9 cellular contexts compared by ENCODE assay signal in genomic region chr21:36700961-36701911, GRCh38. TPM values are rescaled to one million over a fixed set of nuclear protein-coding genes. Genes with fewer than 3 reads are reported as not detected.
DNase-seq lines count a peak whose midpoint lies in the region; ATAC-seq and TF ChIP-seq lines count a peak whose summit lies in the region.
"Had no signal": no experiment of that assay in that cellular context is flagged by ENCODE, and none has a peak within 500 bp of the region (broad histone marks: within the 10 kb centered on the region; RNA-seq: fewer than 3 reads in every experiment).

No MANE protein-coding gene starts in this region.

- H3K27me3 Mint-ChIP-seq in activated naive CD4-positive, alpha-beta T cell treated with anti-CD3 and anti-CD28 coated beads for 36 hours (ENCODE audit: low read depth) = peaks cover 74% of the 10 kb centered on the region
- peaks cover 58% of the 10 kb centered on the region for H3K27me3 Mint-ChIP-seq in activated T-helper 17 cell treated with anti-CD3 and anti-CD28 coated beads, Interleukin-2, amount 50 U/mL, for 72 hours

- TF ChIP-seq POLR2A in testis (IDR thresholded peaks at IDR 0.05) = no peak

- intact Hi-C loops in activated naive CD4-positive, alpha-beta T cell treated with anti-CD3 and anti-CD28 coated beads for 36 hours (cut with micrococcal nuclease) = loop anchor here (5.0 to 10.0 kb wide), 2 partner anchors 114 to 556 kb away; no protein-coding TSS in a partner anchor
- intact Hi-C loops in testis (cut with DNase I; ENCODE audit: low total_unique reads) = no loop called here

- H3K27ac Mint-ChIP-seq in activated naive CD4-positive, alpha-beta T cell treated with anti-CD3 and anti-CD28 coated beads for 36 hours = no peak overlapping the region
- no peak overlapping the region for H3K27ac Mint-ChIP-seq in activated T-helper 17 cell treated with anti-CD3 and anti-CD28 coated beads, Interleukin-2, amount 50 U/mL, for 72 hours

- 5 to 7% methylated on average over 14 to 57 of the region's 72 CpGs for WGBS in testis, 2 donors

- CTCF ChIA-PET in activated naive CD4-positive, alpha-beta T cell treated with anti-CD3 and anti-CD28 coated beads for 36 hours (lab: Charles Lee) = interaction anchor here (0.7 to 1.1 kb wide), 2 partner anchors 37 to 71 kb away, joined by 3 to 4 read pairs; no protein-coding TSS in a partner anchor

- no peaks in the 10 kb centered on the region for H3K36me3 Mint-ChIP-seq in activated naive CD4-positive, alpha-beta T cell treated with anti-CD3 and anti-CD28 coated beads for 36 hours (ENCODE audit: low read depth)
- peaks cover 8% of the 10 kb centered on the region for H3K36me3 Mint-ChIP-seq in activated T-helper 17 cell treated with anti-CD3 and anti-CD28 coated beads, Interleukin-2, amount 50 U/mL, for 72 hours (ENCODE audit: low read depth)

- peak overlapping the region; percentile 69 for H3K4me3 Mint-ChIP-seq in activated naive CD4-positive, alpha-beta T cell treated with anti-CD3 and anti-CD28 coated beads for 36 hours
- H3K4me3 Mint-ChIP-seq in activated T-helper 17 cell treated with anti-CD3 and anti-CD28 coated beads, Interleukin-2, amount 50 U/mL, for 72 hours = peak overlapping the region; percentile 68

- H3K4me3 ChIP-seq in testis = peak overlapping the region; percentile 6 to 18

- peaks cover 10% of the 10 kb centered on the region for H3K4me1 ChIP-seq in testis

- ATAC-seq in activated T-helper 17 cell treated with anti-CD3 and anti-CD28 coated beads, Interleukin-2, amount 50 U/mL, for 72 hours (replicated peaks) = peak; percentile 15
- no peak for ATAC-seq in HG03039 (IDR thresholded peaks at IDR 0.05; ENCODE audit: unreplicated experiment)

- no peak overlapping the region for H3K27ac ChIP-seq in testis

- H3K4me1 Mint-ChIP-seq in activated naive CD4-positive, alpha-beta T cell treated with anti-CD3 and anti-CD28 coated beads for 36 hours (ENCODE audit: low read depth) = peaks cover 40% of the 10 kb centered on the region
- peaks cover 16% of the 10 kb centered on the region for H3K4me1 Mint-ChIP-seq in activated T-helper 17 cell treated with anti-CD3 and anti-CD28 coated beads, Interleukin-2, amount 50 U/mL, for 72 hours

- no peaks in the 10 kb centered on the region for H3K27me3 ChIP-seq in testis

- H3K9me3 Mint-ChIP-seq in activated naive CD4-positive, alpha-beta T cell treated with anti-CD3 and anti-CD28 coated beads for 36 hours = no peaks in the 10 kb centered on the region
- no peaks in the 10 kb centered on the region for H3K9me3 Mint-ChIP-seq in activated T-helper 17 cell treated with anti-CD3 and anti-CD28 coated beads, Interleukin-2, amount 50 U/mL, for 72 hours

- H3K36me3 ChIP-seq in testis (ENCODE audit: low read depth, missing control alignments) = no peaks in the 10 kb centered on the region

- no peaks in the 10 kb centered on the region for H3K9me3 ChIP-seq in testis

- DNase-seq in activated naive CD4-positive, alpha-beta T cell treated with anti-CD3 and anti-CD28 coated beads for 36 hours = no peak
- no peak for DNase-seq in activated naive CD4-positive, alpha-beta T cell (lab: John Stamatoyannopoulos, UW)
- DNase-seq in left kidney (ENCODE audit: low read depth, low spot score) (peak; percentile 63), testis (no peak), C1 segment of cervical spinal cord (lab: John Stamatoyannopoulos, UW) (no peak)
- no peak for DNase-seq in effector CD4-positive, alpha-beta T cell

- TF ChIP-seq CTCF in testis (IDR thresholded peaks at IDR 0.05) = no peak

RNA-seq across cellular contexts. Expression of gene SIM2, which starts 2.3 kb away (rescaled TPM):
- under 1 TPM; 0.74 to 0.94 TPM for total RNA-seq in activated naive CD4-positive, alpha-beta T cell treated with anti-CD3 and anti-CD28 coated beads for 36 hours
- total RNA-seq in activated T-helper 17 cell treated with anti-CD3 and anti-CD28 coated beads, Interleukin-2, amount 50 U/mL, for 72 hours = 1 to 10 TPM; 3.9 to 4.2 TPM
- under 1 TPM; 0.19 to 0.71 TPM for total RNA-seq in testis
- 0.90 TPM for polyA plus RNA-seq in testis (ENCODE audit: insufficient read depth, low read depth, low replicate concordance)
- total RNA-seq: T-helper 2 cell treated with Interferon-gamma antibody and Interleukin-4, amounts not matched to agents 100 ng/mL and 5 ng/mL, for 36 hours had no signal
